Comparison of ENCODE assay signal across 1 cellular context in the genomic region with DNA sequence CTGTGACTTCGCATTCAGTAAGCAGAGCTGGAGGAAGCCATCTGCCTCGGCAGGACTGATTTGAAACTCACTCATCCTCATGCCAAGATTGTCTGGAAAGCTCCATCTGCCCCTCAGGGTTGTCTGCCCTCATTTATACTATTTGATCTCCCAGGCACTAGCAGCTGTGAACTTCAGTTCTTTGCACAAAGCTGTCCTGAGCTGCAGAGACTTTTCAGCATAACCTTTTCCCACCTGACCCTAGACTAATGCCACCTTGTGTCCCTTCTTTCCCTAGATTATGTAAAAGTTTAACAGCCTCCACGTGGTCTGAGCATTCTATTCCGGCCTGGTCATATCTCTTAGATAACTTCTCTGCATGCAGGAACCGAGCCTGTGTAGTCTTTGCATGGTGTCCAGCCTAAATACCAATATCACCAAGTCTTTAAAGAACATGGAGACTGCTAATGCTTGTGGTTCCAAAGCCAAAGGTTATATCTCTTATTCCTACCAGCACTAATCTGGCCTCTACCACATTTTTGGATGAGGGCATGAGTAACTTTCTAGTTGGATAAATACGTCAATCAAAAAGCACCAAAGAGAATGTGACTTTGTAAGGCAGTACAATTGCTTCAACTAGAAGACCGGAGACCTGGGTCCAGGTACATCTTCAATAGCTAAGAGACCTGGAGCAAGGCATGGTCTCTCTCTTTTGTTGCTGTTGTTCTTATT.
A peak's percentile ranks its signal among the peaks of the same experiment; 100 is the strongest.
TF ChIP-seq lines count a peak whose summit lies in the region.

No MANE protein-coding gene starts in this region.

TF ChIP-seq in K562, 482 proteins besides CTCF, POLR2A, EP300 and RAD21 (continued from another document and continues in another):
- TF ChIP-seq, protein P1, sequence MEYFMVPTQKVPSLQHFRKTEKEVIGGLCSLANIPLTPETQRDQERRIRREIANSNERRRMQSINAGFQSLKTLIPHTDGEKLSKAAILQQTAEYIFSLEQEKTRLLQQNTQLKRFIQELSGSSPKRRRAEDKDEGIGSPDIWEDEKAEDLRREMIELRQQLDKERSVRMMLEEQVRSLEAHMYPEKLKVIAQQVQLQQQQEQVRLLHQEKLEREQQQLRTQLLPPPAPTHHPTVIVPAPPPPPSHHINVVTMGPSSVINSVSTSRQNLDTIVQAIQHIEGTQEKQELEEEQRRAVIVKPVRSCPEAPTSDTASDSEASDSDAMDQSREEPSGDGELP (CRISPR knock-in tag; IDR thresholded peaks at IDR 0.05; ENCODE audit: borderline replicate concordance), result no peak
- TF ChIP-seq ZNF217 (CRISPR knock-in tag; IDR thresholded peaks at IDR 0.05) (no peak), ZNF134 (CRISPR knock-in tag; conservative IDR thresholded peaks at IDR 0.05) (no peak), NEUROD1 (IDR thresholded peaks at IDR 0.05; ENCODE audit: borderline replicate concordance, low read depth, low read length, partially characterized antibody) (no peak), MBD2 (IDR thresholded peaks at IDR 0.05; ENCODE audit: borderline replicate concordance, low read depth) (peak; percentile 28; the same call in 1 of the 2 replicates), HLTF (IDR thresholded peaks at IDR 0.05) (no peak), ZNF274 (IDR thresholded peaks at IDR 0.05; ENCODE audit: borderline replicate concordance, low read depth, low read length) (no peak), TEAD1 (CRISPR knock-in tag; IDR thresholded peaks at IDR 0.05) (0 out of 4 replicates have a peak, but pooled peaks of 1 of the 2 experiments have one; percentile 24), CXXC5 (CRISPR knock-in tag; IDR thresholded peaks at IDR 0.05) (peak; percentile 59), RFX7 (CRISPR knock-in tag; IDR thresholded peaks at IDR 0.05) (no peak), SP2 (IDR thresholded peaks at IDR 0.05; ENCODE audit: extremely low read depth, low read depth, low read length, poor library complexity, severe bottlenecking) (no peak), ZNF140 (CRISPR knock-in tag; IDR thresholded peaks at IDR 0.05) (no peak), MIER1 (IDR thresholded peaks at IDR 0.05; ENCODE audit: low read depth) (no peak), BCOR (IDR thresholded peaks at IDR 0.05) (no peak), ZNF696 (CRISPR knock-in tag; conservative IDR thresholded peaks at IDR 0.05) (no peak), ZNF444 (CRISPR knock-in tag; IDR thresholded peaks at IDR 0.05) (no peak), TAF1 (IDR thresholded peaks at IDR 0.05; ENCODE audit: control insufficient read depth, extremely low read depth, insufficient read depth, low read length, severe bottlenecking) (peak; percentile 27), TOE1 (IDR thresholded peaks at IDR 0.05; ENCODE audit: borderline replicate concordance) (peak; percentile 65; the same call in 1 of the 2 replicates), TOE1 (CRISPR knock-in tag; IDR thresholded peaks at IDR 0.05; ENCODE audit: borderline replicate concordance, low read depth) (no peak), ZNF76 (CRISPR knock-in tag; IDR thresholded peaks at IDR 0.05; ENCODE audit: borderline replicate concordance) (peak; percentile 16; the same call in 1 of the 2 replicates), SREBF2 (CRISPR knock-in tag; IDR thresholded peaks at IDR 0.05) (no peak), NFIC (IDR thresholded peaks at IDR 0.05) (no peak), ZNF717 (CRISPR knock-in tag; IDR thresholded peaks at IDR 0.05) (0 out of 2 replicates have a peak, but pooled peaks have one; percentile 47), FOS (IDR thresholded peaks at IDR 0.05; ENCODE audit: extremely low read depth, insufficient read length) (no peak), HIVEP1 (CRISPR knock-in tag; IDR thresholded peaks at IDR 0.05) (0 out of 2 replicates have a peak, but pooled peaks have one; percentile 3), NFATC3 (IDR thresholded peaks at IDR 0.05) (no peak), ZBTB7A (IDR thresholded peaks at IDR 0.05; ENCODE audit: borderline replicate concordance, control insufficient read depth, low read depth, low read length) (no peak), PHB2 (IDR thresholded peaks at IDR 0.05; ENCODE audit: low read depth) (no peak), ZNF79 (CRISPR knock-in tag; IDR thresholded peaks at IDR 0.05; ENCODE audit: low read depth) (no peak), NR2C2 (CRISPR knock-in tag; IDR thresholded peaks at IDR 0.05) (no peak), NR2C2 (tag; IDR thresholded peaks at IDR 0.05) (peak; percentile 71)
- TF ChIP-seq, protein P2, sequence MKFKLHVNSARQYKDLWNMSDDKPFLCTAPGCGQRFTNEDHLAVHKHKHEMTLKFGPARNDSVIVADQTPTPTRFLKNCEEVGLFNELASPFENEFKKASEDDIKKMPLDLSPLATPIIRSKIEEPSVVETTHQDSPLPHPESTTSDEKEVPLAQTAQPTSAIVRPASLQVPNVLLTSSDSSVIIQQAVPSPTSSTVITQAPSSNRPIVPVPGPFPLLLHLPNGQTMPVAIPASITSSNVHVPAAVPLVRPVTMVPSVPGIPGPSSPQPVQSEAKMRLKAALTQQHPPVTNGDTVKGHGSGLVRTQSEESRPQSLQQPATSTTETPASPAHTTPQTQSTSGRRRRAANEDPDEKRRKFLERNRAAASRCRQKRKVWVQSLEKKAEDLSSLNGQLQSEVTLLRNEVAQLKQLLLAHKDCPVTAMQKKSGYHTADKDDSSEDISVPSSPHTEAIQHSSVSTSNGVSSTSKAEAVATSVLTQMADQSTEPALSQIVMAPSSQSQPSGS (CRISPR knock-in tag; IDR thresholded peaks at IDR 0.05), result no peak
- TF ChIP-seq, protein P3, sequence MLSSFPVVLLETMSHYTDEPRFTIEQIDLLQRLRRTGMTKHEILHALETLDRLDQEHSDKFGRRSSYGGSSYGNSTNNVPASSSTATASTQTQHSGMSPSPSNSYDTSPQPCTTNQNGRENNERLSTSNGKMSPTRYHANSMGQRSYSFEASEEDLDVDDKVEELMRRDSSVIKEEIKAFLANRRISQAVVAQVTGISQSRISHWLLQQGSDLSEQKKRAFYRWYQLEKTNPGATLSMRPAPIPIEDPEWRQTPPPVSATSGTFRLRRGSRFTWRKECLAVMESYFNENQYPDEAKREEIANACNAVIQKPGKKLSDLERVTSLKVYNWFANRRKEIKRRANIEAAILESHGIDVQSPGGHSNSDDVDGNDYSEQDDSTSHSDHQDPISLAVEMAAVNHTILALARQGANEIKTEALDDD (IDR thresholded peaks at IDR 0.05), result peak; percentile 61; the same call in 1 of the 2 replicates
- TF ChIP-seq, protein P4, sequence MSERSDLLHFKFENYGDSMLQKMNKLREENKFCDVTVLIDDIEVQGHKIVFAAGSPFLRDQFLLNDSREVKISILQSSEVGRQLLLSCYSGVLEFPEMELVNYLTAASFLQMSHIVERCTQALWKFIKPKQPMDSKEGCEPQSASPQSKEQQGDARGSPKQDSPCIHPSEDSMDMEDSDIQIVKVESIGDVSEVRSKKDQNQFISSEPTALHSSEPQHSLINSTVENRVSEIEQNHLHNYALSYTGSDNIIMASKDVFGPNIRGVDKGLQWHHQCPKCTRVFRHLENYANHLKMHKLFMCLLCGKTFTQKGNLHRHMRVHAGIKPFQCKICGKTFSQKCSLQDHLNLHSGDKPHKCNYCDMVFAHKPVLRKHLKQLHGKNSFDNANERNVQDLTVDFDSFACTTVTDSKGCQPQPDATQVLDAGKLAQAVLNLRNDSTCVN (CRISPR knock-in tag; IDR thresholded peaks at IDR 0.05), result no peak
- TF ChIP-seq, protein P5, sequence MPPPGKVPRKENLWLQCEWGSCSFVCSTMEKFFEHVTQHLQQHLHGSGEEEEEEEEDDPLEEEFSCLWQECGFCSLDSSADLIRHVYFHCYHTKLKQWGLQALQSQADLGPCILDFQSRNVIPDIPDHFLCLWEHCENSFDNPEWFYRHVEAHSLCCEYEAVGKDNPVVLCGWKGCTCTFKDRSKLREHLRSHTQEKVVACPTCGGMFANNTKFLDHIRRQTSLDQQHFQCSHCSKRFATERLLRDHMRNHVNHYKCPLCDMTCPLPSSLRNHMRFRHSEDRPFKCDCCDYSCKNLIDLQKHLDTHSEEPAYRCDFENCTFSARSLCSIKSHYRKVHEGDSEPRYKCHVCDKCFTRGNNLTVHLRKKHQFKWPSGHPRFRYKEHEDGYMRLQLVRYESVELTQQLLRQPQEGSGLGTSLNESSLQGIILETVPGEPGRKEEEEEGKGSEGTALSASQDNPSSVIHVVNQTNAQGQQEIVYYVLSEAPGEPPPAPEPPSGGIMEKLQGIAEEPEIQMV (tag; conservative IDR thresholded peaks at IDR 0.05; ENCODE audit: low read depth), result no peak
- TF ChIP-seq, protein P6, sequence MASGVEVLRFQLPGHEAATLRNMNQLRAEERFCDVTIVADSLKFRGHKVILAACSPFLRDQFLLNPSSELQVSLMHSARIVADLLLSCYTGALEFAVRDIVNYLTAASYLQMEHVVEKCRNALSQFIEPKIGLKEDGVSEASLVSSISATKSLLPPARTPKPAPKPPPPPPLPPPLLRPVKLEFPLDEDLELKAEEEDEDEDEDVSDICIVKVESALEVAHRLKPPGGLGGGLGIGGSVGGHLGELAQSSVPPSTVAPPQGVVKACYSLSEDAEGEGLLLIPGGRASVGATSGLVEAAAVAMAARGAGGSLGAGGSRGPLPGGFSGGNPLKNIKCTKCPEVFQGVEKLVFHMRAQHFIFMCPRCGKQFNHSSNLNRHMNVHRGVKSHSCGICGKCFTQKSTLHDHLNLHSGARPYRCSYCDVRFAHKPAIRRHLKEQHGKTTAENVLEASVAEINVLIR (CRISPR knock-in tag; IDR thresholded peaks at IDR 0.05), result no peak
- TF ChIP-seq, protein P7, sequence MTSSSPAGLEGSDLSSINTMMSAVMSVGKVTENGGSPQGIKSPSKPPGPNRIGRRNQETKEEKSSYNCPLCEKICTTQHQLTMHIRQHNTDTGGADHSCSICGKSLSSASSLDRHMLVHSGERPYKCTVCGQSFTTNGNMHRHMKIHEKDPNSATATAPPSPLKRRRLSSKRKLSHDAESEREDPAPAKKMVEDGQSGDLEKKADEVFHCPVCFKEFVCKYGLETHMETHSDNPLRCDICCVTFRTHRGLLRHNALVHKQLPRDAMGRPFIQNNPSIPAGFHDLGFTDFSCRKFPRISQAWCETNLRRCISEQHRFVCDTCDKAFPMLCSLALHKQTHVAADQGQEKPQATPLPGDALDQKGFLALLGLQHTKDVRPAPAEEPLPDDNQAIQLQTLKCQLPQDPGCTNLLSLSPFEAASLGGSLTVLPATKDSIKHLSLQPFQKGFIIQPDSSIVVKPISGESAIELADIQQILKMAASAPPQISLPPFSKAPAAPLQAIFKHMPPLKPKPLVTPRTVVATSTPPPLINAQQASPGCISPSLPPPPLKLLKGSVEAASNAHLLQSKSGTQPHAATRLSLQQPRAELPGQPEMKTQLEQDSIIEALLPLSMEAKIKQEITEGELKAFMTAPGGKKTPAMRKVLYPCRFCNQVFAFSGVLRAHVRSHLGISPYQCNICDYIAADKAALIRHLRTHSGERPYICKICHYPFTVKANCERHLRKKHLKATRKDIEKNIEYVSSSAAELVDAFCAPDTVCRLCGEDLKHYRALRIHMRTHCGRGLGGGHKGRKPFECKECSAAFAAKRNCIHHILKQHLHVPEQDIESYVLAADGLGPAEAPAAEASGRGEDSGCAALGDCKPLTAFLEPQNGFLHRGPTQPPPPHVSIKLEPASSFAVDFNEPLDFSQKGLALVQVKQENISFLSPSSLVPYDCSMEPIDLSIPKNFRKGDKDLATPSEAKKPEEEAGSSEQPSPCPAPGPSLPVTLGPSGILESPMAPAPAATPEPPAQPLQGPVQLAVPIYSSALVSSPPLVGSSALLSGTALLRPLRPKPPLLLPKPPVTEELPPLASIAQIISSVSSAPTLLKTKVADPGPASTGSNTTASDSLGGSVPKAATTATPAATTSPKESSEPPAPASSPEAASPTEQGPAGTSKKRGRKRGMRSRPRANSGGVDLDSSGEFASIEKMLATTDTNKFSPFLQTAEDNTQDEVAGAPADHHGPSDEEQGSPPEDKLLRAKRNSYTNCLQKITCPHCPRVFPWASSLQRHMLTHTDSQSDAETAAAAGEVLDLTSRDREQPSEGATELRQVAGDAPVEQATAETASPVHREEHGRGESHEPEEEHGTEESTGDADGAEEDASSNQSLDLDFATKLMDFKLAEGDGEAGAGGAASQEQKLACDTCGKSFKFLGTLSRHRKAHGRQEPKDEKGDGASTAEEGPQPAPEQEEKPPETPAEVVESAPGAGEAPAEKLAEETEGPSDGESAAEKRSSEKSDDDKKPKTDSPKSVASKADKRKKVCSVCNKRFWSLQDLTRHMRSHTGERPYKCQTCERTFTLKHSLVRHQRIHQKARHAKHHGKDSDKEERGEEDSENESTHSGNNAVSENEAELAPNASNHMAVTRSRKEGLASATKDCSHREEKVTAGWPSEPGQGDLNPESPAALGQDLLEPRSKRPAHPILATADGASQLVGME (CRISPR knock-in tag; IDR thresholded peaks at IDR 0.05), result no peak
- TF ChIP-seq, protein P8, sequence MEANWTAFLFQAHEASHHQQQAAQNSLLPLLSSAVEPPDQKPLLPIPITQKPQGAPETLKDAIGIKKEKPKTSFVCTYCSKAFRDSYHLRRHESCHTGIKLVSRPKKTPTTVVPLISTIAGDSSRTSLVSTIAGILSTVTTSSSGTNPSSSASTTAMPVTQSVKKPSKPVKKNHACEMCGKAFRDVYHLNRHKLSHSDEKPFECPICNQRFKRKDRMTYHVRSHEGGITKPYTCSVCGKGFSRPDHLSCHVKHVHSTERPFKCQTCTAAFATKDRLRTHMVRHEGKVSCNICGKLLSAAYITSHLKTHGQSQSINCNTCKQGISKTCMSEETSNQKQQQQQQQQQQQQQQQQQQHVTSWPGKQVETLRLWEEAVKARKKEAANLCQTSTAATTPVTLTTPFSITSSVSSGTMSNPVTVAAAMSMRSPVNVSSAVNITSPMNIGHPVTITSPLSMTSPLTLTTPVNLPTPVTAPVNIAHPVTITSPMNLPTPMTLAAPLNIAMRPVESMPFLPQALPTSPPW (CRISPR knock-in tag; IDR thresholded peaks at IDR 0.05), result peak; percentile 38; the same call in 1 of the 2 replicates
